Comparison of ENCODE assay signal across 17 cellular contexts in the genomic region with DNA sequence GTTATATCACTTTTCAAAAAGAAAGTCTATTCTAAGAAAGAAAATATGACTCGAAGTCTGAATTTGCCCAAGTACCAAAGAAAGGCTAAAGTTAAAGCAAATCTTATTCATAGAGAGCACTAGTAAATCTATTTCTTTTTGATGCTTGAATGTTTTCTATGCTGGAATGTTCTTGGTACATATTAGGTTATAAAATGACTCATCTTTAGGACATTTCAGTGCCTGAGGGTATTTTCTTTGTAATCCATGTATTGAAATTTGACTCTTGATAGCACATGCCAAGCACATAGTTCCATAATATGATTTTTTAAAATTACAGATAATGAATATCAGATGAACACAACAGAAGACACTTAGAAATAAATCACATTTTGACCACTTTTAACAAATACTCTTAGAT.
A peak's percentile ranks its signal among the peaks of the same experiment; 100 is the strongest.
DNase-seq lines count a peak whose midpoint lies in the region; FAIRE-seq and TF ChIP-seq lines count a peak whose summit lies in the region.
"Had no signal": no experiment of that assay in that cellular context is flagged by ENCODE, and none has a peak within 500 bp of the region (broad histone marks: within the 10 kb centered on the region; RNA-seq: fewer than 3 reads in every experiment).

No MANE protein-coding gene starts in this region.

- DNase-seq in GM03348 (ENCODE audit: low spot score) (peak; percentile 35), NCI-H526 treated with DMSO at 0.1 percent for 48 hours (lab: John Stamatoyannopoulos, UW) (peak; percentile 57), choroid plexus epithelial cell (ENCODE audit: low read depth) (peak; percentile 4), renal cortical epithelial cell (ENCODE audit: low read depth) (peak; percentile 64), amygdala (lab: John Stamatoyannopoulos, UW) (no peak), NOMO-1 treated with dmso at 0.1 percent for 144 hours (lab: John Stamatoyannopoulos, UW; ENCODE audit: unreplicated experiment) (no peak), small intestine (no peak)
- no peak for DNase-seq in stimulated activated CD4-positive, alpha-beta T cell treated with anti-CD3 and anti-CD28 coated beads, Interleukin-2, amount 100 ng/mL, for 24 hours
- DNase-seq: activated CD4-positive, alpha-beta T cell treated with anti-CD3 and anti-CD28 coated beads, Interleukin-2, amount 50 U/mL, for 1 hour; CD4-positive, CD25-positive, alpha-beta regulatory T cell; DMS79; hippocampal formation; KBM-7; kidney glomerular epithelial cell; NCI-H1092 treated with DMSO at 0.1 percent for 48 hours; NCI-H774 had no signal

- H3K4me3 ChIP-seq in choroid plexus epithelial cell (ENCODE audit: low read depth, low read length) = no peak overlapping the region
- H3K4me3 ChIP-seq in small intestine (ENCODE audit: low read depth in 1 of 2, low read length in 2 of 2) = no peak overlapping the region
- H3K4me3 ChIP-seq: esophagus muscularis mucosa had no signal

- H3K27ac ChIP-seq in small intestine (ENCODE audit: low read depth in 1 of 2, low read length in 1 of 2) = no peak overlapping the region
- H3K27ac ChIP-seq: esophagus muscularis mucosa had no signal

- H3K9me3 ChIP-seq in small intestine (ENCODE audit: control insufficient read depth, low read depth) = no peaks in the 10 kb centered on the region

- H3K36me3 ChIP-seq in small intestine (ENCODE audit: control insufficient read depth in 2 of 2, insufficient read depth in 2 of 2, low read length in 2 of 2) = no peaks in the 10 kb centered on the region
- H3K36me3 ChIP-seq: esophagus muscularis mucosa had no signal

- 67 to 70% (median 70%) methylated on average over 1 of the region's 1 CpG for WGBS in small intestine, 3 donors

- no peak for FAIRE-seq in small intestine (lab: Jason Lieb, UNC)

- H3K27me3 ChIP-seq in small intestine (ENCODE audit: control insufficient read depth in 2 of 2, insufficient read depth in 2 of 2, low read length in 2 of 2) = no peaks in the 10 kb centered on the region
- H3K27me3 ChIP-seq: esophagus muscularis mucosa had no signal

- H3K4me1 ChIP-seq in small intestine (ENCODE audit: control insufficient read depth in 2 of 2, insufficient read depth in 1 of 2, low read depth in 1 of 2, low read length in 1 of 2) = no peaks in the 10 kb centered on the region

- TF ChIP-seq CTCF in choroid plexus epithelial cell (conservative IDR thresholded peaks at IDR 0.05; ENCODE audit: low read depth, low read length) = no peak

Comparison
In these comparisons a context has a peak if more than half of its experiments do, and no peak if none do; other contexts are left out.
1. DNase-seq: peak in GM03348 (single experiment), NCI-H526 treated with DMSO at 0.1 percent for 48 hours (single experiment), choroid plexus epithelial cell (single experiment) and renal cortical epithelial cell (single experiment); none in amygdala (0 of 56), NOMO-1 treated with dmso at 0.1 percent for 144 hours (single experiment), stimulated activated CD4-positive, alpha-beta T cell treated with anti-CD3 and anti-CD28 coated beads, Interleukin-2, amount 100 ng/mL, for 24 hours (0 of 2) and small intestine (single experiment).